ENCODE assay signal across 8 cellular contexts in genomic region chr2:46297546-46298271, GRCh38. TPM values are rescaled to one million over a fixed set of nuclear protein-coding genes. Genes with fewer than 3 reads are reported as not detected.
DNase-seq lines count a peak whose midpoint lies in the region; ATAC-seq, FAIRE-seq and TF ChIP-seq lines count a peak whose summit lies in the region.

No MANE protein-coding gene starts in this region.

- intact Hi-C loops in IMR-90 (cut with micrococcal nuclease), result loop anchor here (1.0 to 5.0 kb wide), 4 partner anchors 68 to 355 kb away; no protein-coding TSS in a partner anchor
- intact Hi-C loops in left lung (cut with DNase I), result loop anchor here in 1 of 2 donors (10.0 kb wide), 1 partner anchor 283 kb away; no protein-coding TSS in a partner anchor

- no peak; the same call in 1 of the 2 replicates for TF ChIP-seq POLR2A in IMR-90 (IDR thresholded peaks at IDR 0.05; ENCODE audit: low read depth, low read length)

- H3K4me2 ChIP-seq in IMR-90 (ENCODE audit: low read depth, low read length), result peak overlapping the region; percentile 62

- H3K4me3 ChIP-seq in IMR-90 (ENCODE audit: insufficient read depth, low read depth, low read length), result peak overlapping the region; percentile 87
- peak overlapping the region; percentile 97 for H3K4me3 ChIP-seq in WI38 (ENCODE audit: low read depth, low read length)
- peak overlapping the region; percentile 91 for H3K4me3 ChIP-seq in bronchial epithelial cell (ENCODE audit: low read depth, low read length)
- H3K4me3 ChIP-seq in left lung, result peak overlapping the region; percentile 79 to 93

- 0 out of 2 replicates have a peak overlapping the region, but pooled peaks have one; percentile 84 for H2AK5ac ChIP-seq in IMR-90 (ENCODE audit: low read depth, low read length)

- peaks cover 5 to 36% of the 10 kb centered on the region in 2 experiments; a peak in 2 of 4 replicates for H3K79me1 ChIP-seq in IMR-90 (ENCODE audit: low read depth in 1 of 2, low read length in 2 of 2)

- in situ Hi-C loops in IMR-90 (cut with MboI; ENCODE audit: low sequenced_read_pairs), result loop anchor here (5.0 kb wide), 1 partner anchor 240 kb away; no protein-coding TSS in a partner anchor

- peak overlapping the region; percentile 9; the same call in 1 of the 2 replicates for H2BK120ac ChIP-seq in IMR-90 (ENCODE audit: low read depth, low read length)

- 0% methylated on average over 10 of the region's 65 CpGs; no CpG with 5 or more reads in 1 of the 2 experiments for WGBS in IMR-90 (ENCODE audit: extremely low coverage in 2 of 2, insufficient read length in 1 of 2), 2 experiments

- peak overlapping the region; percentile 82 for H3K27ac ChIP-seq in IMR-90 (ENCODE audit: insufficient read depth, low read length)
- peak overlapping the region; percentile 91 to 97 for H3K27ac ChIP-seq in left lung

- H4K8ac ChIP-seq in IMR-90 (ENCODE audit: low read depth in 2 of 2, low read length in 2 of 2), result no peak overlapping the region; a peak in 1 of 4 replicates

- H2BK20ac ChIP-seq in IMR-90 (ENCODE audit: low read depth, low read length), result no peak overlapping the region

- no peaks in the 10 kb centered on the region for H3K27me3 ChIP-seq in IMR-90 (ENCODE audit: control insufficient read depth, insufficient read depth, low read length)
- H3K27me3 ChIP-seq in bronchial epithelial cell (ENCODE audit: control insufficient read depth, insufficient read depth, low read length), result no peaks in the 10 kb centered on the region
- H3K27me3 ChIP-seq in left lung, result peaks cover 0 to 57% of the 10 kb centered on the region in 2 donors

- no peak overlapping the region for H4K5ac ChIP-seq in IMR-90 (ENCODE audit: low read depth, low read length)

- no peak; the same call in 1 of the 2 replicates for TF ChIP-seq RAD21 in IMR-90 (IDR thresholded peaks at IDR 0.05; ENCODE audit: low read length)

- peak overlapping the region; percentile 74; the same call in 1 of the 2 replicates for H3K56ac ChIP-seq in IMR-90 (ENCODE audit: extremely low read depth, insufficient read depth, low read length)

- H3K18ac ChIP-seq in IMR-90 (ENCODE audit: low read depth, low read length), result peak overlapping the region; percentile 42

- H3K14ac ChIP-seq in IMR-90 (replicated peaks; ENCODE audit: low read depth, low read length), result peak overlapping the region; percentile 86

- peak overlapping the region; percentile 96; the same call in 1 of the 2 replicates for H3K23ac ChIP-seq in IMR-90 (ENCODE audit: low read depth, low read length)

- peak overlapping the region; percentile 78 for H3K4ac ChIP-seq in IMR-90 (ENCODE audit: low read depth, low read length)

- H3K4me1 ChIP-seq in IMR-90 (ENCODE audit: control insufficient read depth, insufficient read depth, low read length) (peaks cover 7% of the 10 kb centered on the region; the same call in 1 of the 2 replicates), left lung (peaks cover 12 to 38% of the 10 kb centered on the region in 2 donors)

- no peak overlapping the region; the same call in 1 of the 2 replicates for H4K91ac ChIP-seq in IMR-90 (ENCODE audit: insufficient read depth, low read depth, low read length)

- peak overlapping the region; percentile 91 for H2AK9ac ChIP-seq in IMR-90 (replicated peaks; ENCODE audit: low read depth, low read length, poor library complexity)

- H3K9me3 ChIP-seq in IMR-90 (ENCODE audit: control insufficient read depth, insufficient read depth, low read length), result no peaks in the 10 kb centered on the region
- no peaks in the 10 kb centered on the region for H3K9me3 ChIP-seq in left lung

- H2AFZ ChIP-seq in IMR-90 (replicated peaks; ENCODE audit: low read length, poor library complexity), result peak overlapping the region; percentile 79

- H2BK5ac ChIP-seq in IMR-90 (ENCODE audit: low read depth, low read length, poor library complexity, severe bottlenecking), result peak overlapping the region; percentile 69

- H3K9ac ChIP-seq in IMR-90 (ENCODE audit: low read depth, low read length), result peak overlapping the region; percentile 92

- TSS peak; percentile 98 for BruUV-seq in IMR-90 (replicated peaks; lab: Mats Ljungman, UMichigan)

- no peak for FAIRE-seq in bronchial epithelial cell (lab: Jason Lieb, UNC)

- peak; percentile 90 for DNase-seq in CD1c-positive myeloid dendritic cell (ENCODE audit: extremely low spot score)
- DNase-seq in GM20000 (ENCODE audit: low spot score), result peak; percentile 82
- DNase-seq in IMR-90, result no peak
- peak; percentile 70 for DNase-seq in bronchial epithelial cell (ENCODE audit: low read depth)
- peak; percentile 91 to 96 for DNase-seq in left lung
- peak; percentile 69 to 77 for DNase-seq in stimulated activated CD4-positive, alpha-beta T cell treated with anti-CD3 and anti-CD28 coated beads, Interleukin-4, amount 100 ng/mL, for 4 hours
- no peak for DNase-seq in OCI-M2 (lab: John Stamatoyannopoulos, UW; ENCODE audit: unreplicated experiment)

- POLR2A ChIA-PET in IMR-90 (lab: Charles Lee; ENCODE audit: unreplicated experiment), result interaction anchor here (0.5 to 1.0 kb wide), 10 partner anchors 14 to 296 kb away, joined by 3 to 9 read pairs (median 4); no protein-coding TSS in a partner anchor

- no peak for TF ChIP-seq CTCF in GM20000 (IDR thresholded peaks at IDR 0.05; ENCODE audit: extremely low read depth, missing control alignments)
- TF ChIP-seq CTCF in IMR-90 (conservative IDR thresholded peaks at IDR 0.05; ENCODE audit: low read depth, low read length), result no peak
- TF ChIP-seq CTCF in WI38 (IDR thresholded peaks at IDR 0.05; ENCODE audit: low read depth, low read length), result no peak
- no peak for TF ChIP-seq CTCF in bronchial epithelial cell (IDR thresholded peaks at IDR 0.05; ENCODE audit: insufficient read depth, low read length, severe bottlenecking)
- TF ChIP-seq CTCF in left lung (IDR thresholded peaks at IDR 0.05), result no peak

- no peaks in the 10 kb centered on the region for H3K36me3 ChIP-seq in IMR-90 (ENCODE audit: control insufficient read depth, insufficient read depth, low read length)
- H3K36me3 ChIP-seq in bronchial epithelial cell (ENCODE audit: control insufficient read depth, insufficient read depth, low read length), result no peaks in the 10 kb centered on the region
- H3K36me3 ChIP-seq in left lung, result no peaks in the 10 kb centered on the region

- peaks cover 8% of the 10 kb centered on the region; the same call in 1 of the 2 replicates for H3K9me1 ChIP-seq in IMR-90 (ENCODE audit: insufficient read depth, low read length)

- CTCF ChIA-PET in IMR-90 (lab: Yijun Ruan, JAX), result interaction anchor here (0.7 kb wide), 1 partner anchor 234 kb away, joined by 3 read pairs; no protein-coding TSS in a partner anchor

- H4K20me1 ChIP-seq in IMR-90 (ENCODE audit: insufficient read depth, low read length), result peaks cover 50% of the 10 kb centered on the region

- dilution Hi-C loops in IMR-90 (cut with HindIII; ENCODE audit: low sequenced_read_pairs, unreplicated experiment), result no loop called here

- no peak overlapping the region for H2BK15ac ChIP-seq in IMR-90 (ENCODE audit: low read depth, low read length)

- ATAC-seq in IMR-90 (ENCODE audit: low read depth), result peak; percentile 2
- ATAC-seq in left lung, result peak; percentile 72

TF ChIP-seq in IMR-90, 13 proteins besides CTCF, POLR2A, EP300 and RAD21:
- TF ChIP-seq MXI1 (IDR thresholded peaks at IDR 0.05; ENCODE audit: borderline replicate concordance, low read depth, low read length), result 0 out of 2 replicates have a peak, but pooled peaks have one; percentile 30
- TF ChIP-seq CEBPB (IDR thresholded peaks at IDR 0.05; ENCODE audit: low read depth, low read length), result no peak

RNA-seq across cellular contexts. Expression of gene EPAS1, which starts 0.5 kb away (rescaled TPM):
- total RNA-seq in IMR-90 (2012; rRNA removed) (21.9 and 40.7 TPM in 2 replicates), bronchial epithelial cell (99.8 and 102 TPM in 2 replicates), left lung (100 to 1,000 TPM; 590 to 962 TPM)
- polyA plus RNA-seq in IMR-90 (2012; rRNA removed), result 103 and 120 TPM in 2 replicates
- polyA plus RNA-seq in IMR-90 (2012; cell fraction: cytosol; rRNA removed), result 117 and 156 TPM in 2 replicates
- 108 and 158 TPM in 2 replicates for polyA plus RNA-seq in IMR-90 (2012; cell fraction: nucleus; rRNA removed; ENCODE audit: low replicate concordance)

Comparison
In these comparisons a context has a peak if more than half of its experiments do, and no peak if none do; other contexts are left out.
1. DNase-seq: peak in CD1c-positive myeloid dendritic cell (single experiment), GM20000 (single experiment), bronchial epithelial cell (single experiment), left lung (2 of 2) and stimulated activated CD4-positive, alpha-beta T cell treated with anti-CD3 and anti-CD28 coated beads, Interleukin-4, amount 100 ng/mL, for 4 hours (2 of 2); none in IMR-90 (single experiment) and OCI-M2 (single experiment).
2. Peak in every context shown above with its lines, with median percentiles within 50 percentile points of each other: H3K4me3 ChIP-seq.